In the genomic region with DNA sequence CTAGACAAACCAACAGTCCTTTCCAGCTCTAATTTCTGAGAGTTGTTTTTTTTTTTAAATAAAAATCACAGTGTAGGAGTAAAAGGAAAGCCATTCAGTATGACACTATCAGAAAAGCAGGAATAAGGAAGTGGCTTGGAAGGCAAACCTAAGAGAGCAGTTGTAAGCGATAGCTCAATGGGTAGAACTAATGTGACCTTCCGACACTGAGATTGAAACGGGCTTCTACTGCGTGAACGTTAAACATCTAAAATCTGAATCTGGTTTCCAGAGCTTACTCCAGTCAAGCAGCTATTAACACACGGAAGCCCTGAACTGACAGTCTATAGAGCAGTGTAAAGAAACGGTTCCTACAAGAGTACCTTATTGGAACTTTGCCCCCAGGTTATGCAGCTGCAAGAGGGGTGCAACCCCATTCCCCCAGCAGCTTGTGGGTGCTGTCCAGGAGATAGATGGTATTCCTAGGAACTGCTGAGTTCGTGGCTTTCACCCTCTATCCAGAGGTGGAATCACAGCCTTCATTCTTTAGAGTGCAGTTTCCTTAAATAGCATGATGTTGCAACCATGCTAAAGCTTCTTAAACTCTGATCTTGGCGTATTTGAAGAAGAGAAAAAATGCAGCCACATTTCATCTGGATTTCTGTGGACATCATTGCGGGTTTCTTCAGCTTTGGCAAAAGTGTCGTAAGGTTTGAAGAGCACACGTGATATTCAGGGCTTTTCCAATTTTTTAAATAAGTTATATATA, we compare ENCODE assay signal across 8 cellular contexts. TPM values are rescaled to one million over a fixed set of nuclear protein-coding genes. Genes with fewer than 3 reads are reported as not detected.
DNase-seq lines count a peak whose midpoint lies in the region; ATAC-seq and TF ChIP-seq lines count a peak whose summit lies in the region.

No MANE protein-coding gene starts in this region.

- H3K9me3 Mint-ChIP-seq in endodermal cell = no peaks in the 10 kb centered on the region
- H3K9me3 Mint-ChIP-seq in osteocyte (ENCODE audit: unreplicated experiment) = no peaks in the 10 kb centered on the region

- H4K20me1 ChIP-seq in SK-N-SH (ENCODE audit: insufficient read depth) = no peaks in the 10 kb centered on the region

- H3K4me1 ChIP-seq in HUES64 (ENCODE audit: insufficient read depth, low read length) (peaks cover 48% of the 10 kb centered on the region), SK-N-SH (ENCODE audit: control insufficient read depth in 1 of 2, insufficient read depth in 2 of 2, low read depth in 1 of 2, low read length in 1 of 2) (peaks cover 40 to 51% of the 10 kb centered on the region in 2 experiments), endodermal cell (ENCODE audit: control insufficient read depth, insufficient read depth, low read length) (peaks cover 12% of the 10 kb centered on the region)

- no peak overlapping the region for H3K9ac ChIP-seq in HUES64 (ENCODE audit: low read depth, low read length)
- H3K9ac ChIP-seq in SK-N-SH = peak overlapping the region; percentile 99
- H3K9ac ChIP-seq in endodermal cell (ENCODE audit: extremely low read depth, low read length, poor library complexity, severe bottlenecking) = no peak overlapping the region

- POLR2A ChIA-PET in SK-N-SH (lab: Yijun Ruan, JAX) = interaction anchor here (0.6 to 6.2 kb wide), 20 partner anchors 9 to 471 kb away, joined by 3 to 108 read pairs (median 4); no protein-coding TSS in a partner anchor

- TF ChIP-seq EP300 in SK-N-SH (IDR thresholded peaks at IDR 0.05; ENCODE audit: borderline replicate concordance in 1 of 2, low read depth in 1 of 2, low read length in 1 of 2) = no peak

- DNase-seq in SK-N-SH (no peak), endodermal cell (no peak), osteocyte (ENCODE audit: extremely low spot score, unreplicated experiment) (peak; percentile 73), cortex of kidney (lab: John Stamatoyannopoulos, UW) (no peak), KBM-7 (no peak)

- H3K9me3 ChIP-seq in HUES64 (ENCODE audit: insufficient read depth, low read depth, low read length) (no peaks in the 10 kb centered on the region), SK-N-SH (no peaks in the 10 kb centered on the region), endodermal cell (ENCODE audit: control insufficient read depth, low read length) (no peaks in the 10 kb centered on the region)

- H3K27me3 Mint-ChIP-seq in endodermal cell (ENCODE audit: insufficient read depth) = no peaks in the 10 kb centered on the region
- H3K27me3 Mint-ChIP-seq in osteocyte (ENCODE audit: unreplicated experiment) = no peaks in the 10 kb centered on the region

- TF ChIP-seq CTCF in C4-2B (conservative IDR thresholded peaks at IDR 0.05) = no peak
- TF ChIP-seq CTCF in SK-N-SH (IDR thresholded peaks at IDR 0.05) = no peak
- no peak for TF ChIP-seq CTCF in endodermal cell (conservative IDR thresholded peaks at IDR 0.05)
- TF ChIP-seq CTCF in osteocyte (IDR thresholded peaks at IDR 0.05) = no peak

- H3K36me3 ChIP-seq in HUES64 (ENCODE audit: insufficient read depth, low read length) (no peaks in the 10 kb centered on the region), SK-N-SH (replicated peaks in 1 of 2; ENCODE audit: control insufficient read depth in 1 of 2, insufficient read depth in 2 of 2, low read length in 1 of 2) (peaks cover 0 to 3% of the 10 kb centered on the region in 2 experiments), endodermal cell (ENCODE audit: control insufficient read depth, insufficient read depth, low read length) (no peaks in the 10 kb centered on the region)

- H3K4me2 ChIP-seq in SK-N-SH = peak overlapping the region; percentile 91

- no peaks in the 10 kb centered on the region for H3K9me2 ChIP-seq in SK-N-SH

- H3F3A ChIP-seq in SK-N-SH (replicated peaks; ENCODE audit: insufficient read depth) = peaks cover 45% of the 10 kb centered on the region

- H3K4me3 Mint-ChIP-seq in endodermal cell (no peak overlapping the region), osteocyte (ENCODE audit: unreplicated experiment) (peak overlapping the region; percentile 63)

- H3K27ac ChIP-seq in C4-2B (peak overlapping the region; percentile 98), HUES64 (ENCODE audit: low read depth, low read length) (0 out of 2 replicates have a peak overlapping the region, but pooled peaks have one; percentile 0), SK-N-SH (ENCODE audit: low read depth in 2 of 2, low read length in 1 of 2) (peak overlapping the region; percentile 100), endodermal cell (ENCODE audit: low read depth, low read length) (peak overlapping the region; percentile 76)

- H3K36me3 Mint-ChIP-seq in endodermal cell (ENCODE audit: low read depth) (peaks cover under 1% of the 10 kb centered on the region), osteocyte (ENCODE audit: unreplicated experiment) (peaks cover 1% of the 10 kb centered on the region)

- H3K4me3 ChIP-seq in HUES64 (ENCODE audit: low read length) = no peak overlapping the region
- H3K4me3 ChIP-seq in SK-N-SH (ENCODE audit: low read depth in 2 of 2, low read length in 1 of 2) = peak overlapping the region; percentile 27 to 42
- no peak overlapping the region for H3K4me3 ChIP-seq in endodermal cell (ENCODE audit: low read length)

- 90% methylated on average over 11 of the region's 12 CpGs for WGBS in HUES64
- 28% methylated on average over 10 of the region's 12 CpGs for WGBS in SK-N-SH (ENCODE audit: low lambda C conversion rate)
- 72 to 92% methylated on average over 9 to 12 of the region's 12 CpGs for WGBS in endodermal cell (ENCODE audit: insufficient coverage in 1 of 2, insufficient read length in 1 of 2), 2 experiments

- no peak for TF ChIP-seq RAD21 in SK-N-SH (IDR thresholded peaks at IDR 0.05; ENCODE audit: low read length)

- H3K27me3 ChIP-seq in HUES64 (ENCODE audit: insufficient read depth, low read length) (no peaks in the 10 kb centered on the region), SK-N-SH (ENCODE audit: insufficient read depth) (no peaks in the 10 kb centered on the region), endodermal cell (ENCODE audit: control insufficient read depth, insufficient read depth, low read length, poor library complexity, severe bottlenecking) (no peaks in the 10 kb centered on the region)

- CTCF ChIA-PET in SK-N-SH (lab: Yijun Ruan, JAX) = interaction anchor here (0.8 to 4.2 kb wide), 11 partner anchors 9 to 471 kb away, joined by 3 to 27 read pairs (median 4); no protein-coding TSS in a partner anchor

- in situ Hi-C loops in KBM-7 (cut with MboI; ENCODE audit: low pct_unique_long_range_greater_than_20kb, low sequenced_read_pairs) = loop anchor here (10.0 to 25.0 kb wide), 3 partner anchors 111 to 349 kb away; no protein-coding TSS in a partner anchor

- peak overlapping the region; percentile 74 for H3K27ac Mint-ChIP-seq in endodermal cell
- peak overlapping the region; percentile 99 for H3K27ac Mint-ChIP-seq in osteocyte (ENCODE audit: unreplicated experiment)

- peaks cover 10% of the 10 kb centered on the region for H3K79me2 ChIP-seq in SK-N-SH (ENCODE audit: insufficient read depth)

- peak overlapping the region; percentile 29; the same call in 1 of the 2 replicates for H2AFZ ChIP-seq in SK-N-SH (ENCODE audit: low read depth)

- H3K4me1 Mint-ChIP-seq in endodermal cell (peaks cover 39% of the 10 kb centered on the region), osteocyte (ENCODE audit: unreplicated experiment) (peaks cover 57% of the 10 kb centered on the region)

- ATAC-seq in GM21390 (IDR thresholded peaks at IDR 0.05; ENCODE audit: unreplicated experiment) = no peak

TF ChIP-seq in SK-N-SH, 30 proteins besides CTCF, POLR2A, EP300 and RAD21:
- TF ChIP-seq ELF1 (IDR thresholded peaks at IDR 0.05) (no peak), TCF12 (IDR thresholded peaks at IDR 0.05) (no peak), GATA2 (CRISPR knock-in tag; IDR thresholded peaks at IDR 0.05) (no peak), FOXJ3 (CRISPR knock-in tag; IDR thresholded peaks at IDR 0.05) (no peak), MXI1 (IDR thresholded peaks at IDR 0.05; ENCODE audit: low read depth, low read length) (no peak), MEF2A (IDR thresholded peaks at IDR 0.05; ENCODE audit: borderline replicate concordance, low read depth) (0 out of 2 replicates have a peak, but pooled peaks have one; percentile 28)
- TF ChIP-seq, protein P1, sequence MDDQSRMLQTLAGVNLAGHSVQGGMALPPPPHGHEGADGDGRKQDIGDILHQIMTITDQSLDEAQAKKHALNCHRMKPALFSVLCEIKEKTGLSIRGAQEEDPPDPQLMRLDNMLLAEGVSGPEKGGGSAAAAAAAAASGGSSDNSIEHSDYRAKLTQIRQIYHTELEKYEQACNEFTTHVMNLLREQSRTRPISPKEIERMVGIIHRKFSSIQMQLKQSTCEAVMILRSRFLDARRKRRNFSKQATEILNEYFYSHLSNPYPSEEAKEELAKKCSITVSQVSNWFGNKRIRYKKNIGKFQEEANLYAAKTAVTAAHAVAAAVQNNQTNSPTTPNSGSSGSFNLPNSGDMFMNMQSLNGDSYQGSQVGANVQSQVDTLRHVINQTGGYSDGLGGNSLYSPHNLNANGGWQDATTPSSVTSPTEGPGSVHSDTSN (IDR thresholded peaks at IDR 0.05) = no peak
- TF ChIP-seq, protein P2, sequence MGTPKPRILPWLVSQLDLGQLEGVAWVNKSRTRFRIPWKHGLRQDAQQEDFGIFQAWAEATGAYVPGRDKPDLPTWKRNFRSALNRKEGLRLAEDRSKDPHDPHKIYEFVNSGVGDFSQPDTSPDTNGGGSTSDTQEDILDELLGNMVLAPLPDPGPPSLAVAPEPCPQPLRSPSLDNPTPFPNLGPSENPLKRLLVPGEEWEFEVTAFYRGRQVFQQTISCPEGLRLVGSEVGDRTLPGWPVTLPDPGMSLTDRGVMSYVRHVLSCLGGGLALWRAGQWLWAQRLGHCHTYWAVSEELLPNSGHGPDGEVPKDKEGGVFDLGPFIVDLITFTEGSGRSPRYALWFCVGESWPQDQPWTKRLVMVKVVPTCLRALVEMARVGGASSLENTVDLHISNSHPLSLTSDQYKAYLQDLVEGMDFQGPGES (IDR thresholded peaks at IDR 0.05; ENCODE audit: low read depth, low read length) = no peak

RNA-seq across cellular contexts. Expression of a gene that starts 3.3 kb away (rescaled TPM):
- 35.5 TPM for polyA plus RNA-seq in HUES64 (2013, experiment 1 of 2)
- polyA plus RNA-seq in HUES64 (2013, experiment 2 of 2) = 43.3 TPM
- polyA plus RNA-seq in SK-N-SH (2012; rRNA removed) = 40.3 and 73.9 TPM in 2 replicates
- polyA plus RNA-seq in SK-N-SH (2012; cell fraction: cytosol; rRNA removed) = 28.1 and 46.6 TPM in 2 replicates
- polyA plus RNA-seq in SK-N-SH (2012; cell fraction: nucleus; rRNA removed) = 73.9 and 167 TPM in 2 replicates
- total RNA-seq in endodermal cell (10 to 100 TPM; 41.6 to 45.7 TPM), osteocyte (154 and 170 TPM in 2 replicates)
- 63.2 TPM for polyA plus RNA-seq in endodermal cell (2013, experiment 1 of 2)
- polyA plus RNA-seq in endodermal cell (2013, experiment 2 of 2) = 56.4 TPM

Comparison
In these comparisons a context has a peak if more than half of its experiments do, and no peak if none do; other contexts are left out.
1. H3K27ac ChIP-seq: peak in every context shown above with its lines; median percentile 100 in SK-N-SH; 98 in C4-2B; 76 in endodermal cell; 0 in HUES64.
2. H3K4me3 ChIP-seq: peak in SK-N-SH (2 of 2); none in HUES64 (single experiment) and endodermal cell (single experiment).